Comparison of ENCODE assay signal across 5 cellular contexts in the genomic region with DNA sequence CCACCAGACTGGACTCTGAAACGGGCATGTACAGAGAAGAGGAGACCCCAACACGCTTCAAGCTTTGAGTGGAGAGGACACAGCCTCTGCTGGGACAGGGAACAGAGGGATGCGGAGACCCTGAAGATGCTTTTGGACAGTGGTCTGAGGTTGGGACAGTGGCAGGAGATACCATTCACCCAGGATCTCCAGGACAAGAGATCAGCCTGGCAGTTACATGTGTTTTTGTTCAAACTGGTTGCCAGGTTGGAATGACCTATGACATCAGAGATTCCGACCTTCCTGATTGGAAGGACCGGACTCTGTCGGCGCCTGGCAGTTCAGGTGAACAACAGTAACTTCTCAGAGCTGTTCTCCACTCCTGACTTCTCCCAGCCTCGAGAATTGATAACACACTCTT. TPM values are rescaled to one million over a fixed set of nuclear protein-coding genes. Genes with fewer than 3 reads are reported as not detected.
"Had no signal": no experiment of that assay in that cellular context is flagged by ENCODE, and none has a peak within 500 bp of the region (broad histone marks: within the 10 kb centered on the region; RNA-seq: fewer than 3 reads in every experiment).

A gene with protein sequence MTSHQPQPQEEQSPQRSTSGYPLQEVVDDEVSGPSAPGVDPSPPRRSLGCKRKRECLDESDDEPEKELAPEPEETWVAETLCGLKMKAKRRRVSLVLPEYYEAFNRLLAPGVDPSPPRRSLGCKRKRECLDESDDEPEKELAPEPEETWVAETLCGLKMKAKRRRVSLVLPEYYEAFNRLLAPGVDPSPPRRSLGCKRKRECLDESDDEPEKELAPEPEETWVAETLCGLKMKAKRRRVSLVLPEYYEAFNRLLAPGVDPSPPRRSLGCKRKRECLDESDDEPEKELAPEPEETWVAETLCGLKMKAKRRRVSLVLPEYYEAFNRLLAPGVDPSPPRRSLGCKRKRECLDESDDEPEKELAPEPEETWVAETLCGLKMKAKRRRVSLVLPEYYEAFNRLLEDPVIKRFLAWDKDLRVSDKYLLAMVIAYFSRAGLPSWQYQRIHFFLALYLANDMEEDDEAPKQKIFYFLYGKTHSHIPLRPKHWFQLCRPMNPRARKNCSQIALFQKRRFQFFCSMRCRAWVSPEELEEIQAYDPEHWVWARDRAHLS (plus strand): TSS at position 301 of the 400 bp plus-strand sequence. CDS start 184 bp downstream, outside the sequence.

RNA-seq across cellular contexts. Expression of the gene that starts here (rescaled TPM):
- total RNA-seq: HepG2, HT-29, HT1080, IMR-90, K562 had no signal
- polyA plus RNA-seq: HepG2, IMR-90 had no signal
